ENCODE assay signal across 23 cellular contexts in genomic region chr3:101495552-101495951, GRCh38. TPM values are rescaled to one million over a fixed set of nuclear protein-coding genes. Genes with fewer than 3 reads are reported as not detected.
A peak's percentile ranks its signal among the peaks of the same experiment; 100 is the strongest.
DNase-seq lines count a peak whose midpoint lies in the region; ATAC-seq and TF ChIP-seq lines count a peak whose summit lies in the region.
"Had no signal": no experiment of that assay in that cellular context is flagged by ENCODE, and none has a peak within 500 bp of the region (broad histone marks: within the 10 kb centered on the region; RNA-seq: fewer than 3 reads in every experiment).

No MANE protein-coding gene starts in this region.

- H3K36me3 Mint-ChIP-seq in endodermal cell (ENCODE audit: low read depth) (peaks cover 32% of the 10 kb centered on the region), type B pancreatic cell (peaks cover 22% of the 10 kb centered on the region)

- H3K4me3 ChIP-seq in left ventricle myocardium inferior (no peak overlapping the region), RWPE2 (ENCODE audit: severe bottlenecking) (no peak overlapping the region), endodermal cell (ENCODE audit: low read length) (no peak overlapping the region)
- H3K4me3 ChIP-seq: dorsolateral prefrontal cortex, esophagus muscularis mucosa, PC-9, SJCRH30 had no signal

- 82% methylated on average over 4 of the region's 4 CpGs; no CpG with 5 or more reads in 1 of the 2 experiments for WGBS in endodermal cell (ENCODE audit: insufficient coverage in 1 of 2, insufficient read length in 1 of 2), 2 experiments

- H3K4me1 ChIP-seq in left ventricle myocardium inferior, result no peaks in the 10 kb centered on the region
- H3K4me1 ChIP-seq in RWPE2 (ENCODE audit: insufficient read depth, poor library complexity, severe bottlenecking), result peaks cover 4% of the 10 kb centered on the region
- no peaks in the 10 kb centered on the region for H3K4me1 ChIP-seq in endodermal cell (ENCODE audit: control insufficient read depth, insufficient read depth, low read length)
- H3K4me1 ChIP-seq: esophagus muscularis mucosa, SJCRH30 had no signal

- no peak for ATAC-seq in Right ventricle myocardium inferior
- no peak for ATAC-seq in RWPE2 (ENCODE audit: low read depth)
- no peak for ATAC-seq in HG03196 (IDR thresholded peaks at IDR 0.05; ENCODE audit: unreplicated experiment)
- no peak for ATAC-seq in stimulated activated naive CD8-positive, alpha-beta T cell treated with anti-CD3 and anti-CD28 coated beads, Interleukin-15, amount 100 ng/mL, for 72 hours
- ATAC-seq: activated CD4-positive, CD25-positive, alpha-beta regulatory T cell treated with anti-CD3 and anti-CD28 coated beads, Interleukin-2, amount 50 U/mL, for 24 hours; right cardiac atrium had no signal

- H3K9me3 Mint-ChIP-seq in endodermal cell (no peaks in the 10 kb centered on the region), type B pancreatic cell (no peaks in the 10 kb centered on the region)
- peaks cover 0 to 4% of the 10 kb centered on the region in 2 donors for H3K9me3 Mint-ChIP-seq in stimulated activated naive CD8-positive, alpha-beta T cell treated with anti-CD3 and anti-CD28 coated beads, Interleukin-15, amount 100 ng/mL, for 72 hours
- H3K9me3 Mint-ChIP-seq: immature natural killer cell had no signal

- no peaks in the 10 kb centered on the region for H3K27me3 Mint-ChIP-seq in endodermal cell (ENCODE audit: insufficient read depth)
- H3K27me3 Mint-ChIP-seq in type B pancreatic cell, result no peaks in the 10 kb centered on the region
- H3K27me3 Mint-ChIP-seq in stimulated activated naive CD8-positive, alpha-beta T cell treated with anti-CD3 and anti-CD28 coated beads, Interleukin-15, amount 100 ng/mL, for 72 hours, result no peaks in the 10 kb centered on the region
- H3K27me3 Mint-ChIP-seq: activated naive CD8-positive, alpha-beta T cell; brain had no signal

- H3K4me3 Mint-ChIP-seq in endodermal cell (no peak overlapping the region), type B pancreatic cell (no peak overlapping the region)
- no peak overlapping the region for H3K4me3 Mint-ChIP-seq in stimulated activated naive CD8-positive, alpha-beta T cell treated with anti-CD3 and anti-CD28 coated beads, Interleukin-15, amount 100 ng/mL, for 72 hours
- H3K4me3 Mint-ChIP-seq: activated naive CD8-positive, alpha-beta T cell; brain; immature natural killer cell had no signal

- no peak for DNase-seq in left ventricle myocardium inferior
- DNase-seq in Right ventricle myocardium inferior (ENCODE audit: missing footprints), result no peak
- DNase-seq in RWPE2 (ENCODE audit: low spot score), result no peak
- peak; percentile 60 for DNase-seq in endodermal cell
- DNase-seq in type B pancreatic cell (ENCODE audit: extremely low spot score, unreplicated experiment), result no peak
- DNase-seq in stimulated activated naive CD8-positive, alpha-beta T cell treated with anti-CD3 and anti-CD28 coated beads, Interleukin-15, amount 100 ng/mL, for 72 hours, result no peak
- DNase-seq in activated CD4-positive, alpha-beta T cell treated with anti-CD3 and anti-CD28 coated beads, Interleukin-2, amount 50 U/mL, for 48 hours, result no peak
- DNase-seq: DND-41, dorsolateral prefrontal cortex, head of caudate nucleus, immature natural killer cell, Karpas-422, NCI-H1048, NCI-H2081, PC-9, right cardiac atrium, T-helper 2 cell had no signal

- no peaks in the 10 kb centered on the region for H3K27me3 ChIP-seq in left ventricle myocardium inferior (ENCODE audit: low read depth)
- no peaks in the 10 kb centered on the region for H3K27me3 ChIP-seq in RWPE2 (ENCODE audit: insufficient read depth, poor library complexity, severe bottlenecking)
- H3K27me3 ChIP-seq in endodermal cell (ENCODE audit: control insufficient read depth, insufficient read depth, low read length, poor library complexity, severe bottlenecking), result no peaks in the 10 kb centered on the region
- H3K27me3 ChIP-seq: dorsolateral prefrontal cortex, esophagus muscularis mucosa, SJCRH30 had no signal

- H3K4me1 Mint-ChIP-seq in endodermal cell (no peaks in the 10 kb centered on the region), type B pancreatic cell (ENCODE audit: unreplicated experiment) (no peaks in the 10 kb centered on the region)
- peaks cover 17% of the 10 kb centered on the region for H3K4me1 Mint-ChIP-seq in stimulated activated naive CD8-positive, alpha-beta T cell treated with anti-CD3 and anti-CD28 coated beads, Interleukin-15, amount 100 ng/mL, for 72 hours
- H3K4me1 Mint-ChIP-seq: brain had no signal

- intact Hi-C loops in left ventricle myocardium inferior (cut with micrococcal nuclease), result no loop called here
- intact Hi-C loops in Right ventricle myocardium inferior (cut with DNase I), result no loop called here

- H3K36me3 ChIP-seq in left ventricle myocardium inferior (peaks cover 32% of the 10 kb centered on the region), RWPE2 (ENCODE audit: low read depth) (0 out of 2 replicates have a peak, but pooled peaks cover 4% of the 10 kb centered on the region), endodermal cell (ENCODE audit: control insufficient read depth, insufficient read depth, low read length) (peaks cover 27% of the 10 kb centered on the region)

- H3K9ac ChIP-seq in endodermal cell (ENCODE audit: extremely low read depth, low read length, poor library complexity, severe bottlenecking), result no peak overlapping the region

- no peak overlapping the region for H3K27ac Mint-ChIP-seq in endodermal cell
- no peak overlapping the region for H3K27ac Mint-ChIP-seq in type B pancreatic cell
- no peak overlapping the region for H3K27ac Mint-ChIP-seq in stimulated activated naive CD8-positive, alpha-beta T cell treated with anti-CD3 and anti-CD28 coated beads, Interleukin-15, amount 100 ng/mL, for 72 hours
- H3K27ac Mint-ChIP-seq: activated naive CD8-positive, alpha-beta T cell; brain; immature natural killer cell had no signal

- H3K9me3 ChIP-seq in left ventricle myocardium inferior (replicated peaks), result peaks cover 8% of the 10 kb centered on the region
- H3K9me3 ChIP-seq in RWPE2 (ENCODE audit: severe bottlenecking), result no peaks in the 10 kb centered on the region
- H3K9me3 ChIP-seq in endodermal cell (ENCODE audit: control insufficient read depth, low read length), result no peaks in the 10 kb centered on the region
- H3K9me3 ChIP-seq: esophagus muscularis mucosa, SJCRH30 had no signal

- peak; percentile 21 for TF ChIP-seq CTCF in left ventricle myocardium inferior (IDR thresholded peaks at IDR 0.05; ENCODE audit: borderline replicate concordance)
- peak; percentile 24 for TF ChIP-seq CTCF in RWPE2 (IDR thresholded peaks at IDR 0.05; ENCODE audit: poor library complexity, severe bottlenecking)
- peak; percentile 70 for TF ChIP-seq CTCF in endodermal cell (conservative IDR thresholded peaks at IDR 0.05)
- TF ChIP-seq CTCF in type B pancreatic cell (conservative IDR thresholded peaks at IDR 0.05), result peak; percentile 29

- H3K27ac ChIP-seq in left ventricle myocardium inferior (replicated peaks) (no peak overlapping the region), RWPE2 (ENCODE audit: poor library complexity, severe bottlenecking) (no peak overlapping the region), endodermal cell (ENCODE audit: low read depth, low read length) (no peak overlapping the region)
- H3K27ac ChIP-seq: dorsolateral prefrontal cortex, esophagus muscularis mucosa, PC-9, SJCRH30 had no signal

RNA-seq across cellular contexts. Expression of gene SENP7, which starts 17.5 kb away (rescaled TPM):
- total RNA-seq in left ventricle myocardium inferior (8.7 TPM), Right ventricle myocardium inferior (10.3 TPM), endodermal cell (10 to 100 TPM; 19.3 to 22.1 TPM), type B pancreatic cell (ENCODE audit: low replicate concordance) (20.1 and 33.6 TPM in 2 replicates)
- polyA plus RNA-seq in endodermal cell (2013, experiment 1 of 2), result 34.0 TPM
- 30.3 TPM for polyA plus RNA-seq in endodermal cell (2013, experiment 2 of 2)
